7 cellular contexts compared by ENCODE assay signal in genomic region chr2:151991010-151991409, GRCh38.
"Had no signal": no experiment of that assay in that cellular context is flagged by ENCODE, and none has a peak within 500 bp of the region (broad histone marks: within the 10 kb centered on the region; RNA-seq: fewer than 3 reads in every experiment).

No MANE protein-coding gene starts in this region.

- H3K27ac ChIP-seq: HL-60, KMS-11 had no signal

- ATAC-seq: K562 had no signal

- DNase-seq: IMR-90, KBM-7, KG1 had no signal

- H3K9ac ChIP-seq: KMS-11 had no signal

- H3K4me2 ChIP-seq: KMS-11 had no signal

- FAIRE-seq: HTR-8/SVneo, K562 had no signal

- H3K4me3 ChIP-seq: K562 had no signal
